ENCODE assay signal across 27 cellular contexts in the genomic region with DNA sequence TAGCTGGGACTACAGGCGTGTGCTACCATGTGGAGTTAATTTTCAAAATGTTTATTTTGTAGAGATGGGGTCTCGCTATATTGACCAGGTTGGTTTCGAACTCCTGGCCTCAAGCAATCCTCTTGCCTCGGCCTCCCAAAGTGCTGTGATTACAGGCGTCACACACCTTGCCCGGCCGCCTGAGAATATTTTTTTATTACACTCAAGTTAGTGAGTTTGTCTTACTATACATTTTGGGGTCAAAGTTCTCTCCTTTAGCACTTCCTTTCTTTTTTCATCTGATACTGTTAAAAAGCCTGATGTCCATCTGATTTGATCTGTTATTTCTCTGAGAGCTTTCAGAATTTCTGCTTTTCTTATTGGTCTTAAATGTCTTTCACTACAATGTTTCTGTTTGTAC.
"Had no signal": no experiment of that assay in that cellular context is flagged by ENCODE, and none has a peak within 500 bp of the region (broad histone marks: within the 10 kb centered on the region; RNA-seq: fewer than 3 reads in every experiment).

No MANE protein-coding gene starts in this region.

- H3K9me3 ChIP-seq: esophagus squamous epithelium, lower lobe of right lung, neutrophil, pancreas, right atrium auricular region, stomach, thyroid gland, vagina had no signal

- DNase-seq: cortex of kidney; dorsolateral prefrontal cortex; effector CD4-positive, alpha-beta T cell; erythroblast; esophagus squamous epithelium; foreskin melanocyte; hypothalamus; immature natural killer cell; islet precursor cell; kidney glomerular epithelial cell; left ventricle myocardium superior; lower lobe of right lung; naive B cell; pancreas; stimulated activated CD4-positive, alpha-beta T cell treated with anti-CD3 and anti-CD28 coated beads, Interleukin-2, amount 100 ng/mL, for 24 hours; stimulated activated CD4-positive, alpha-beta T cell treated with anti-CD3 and anti-CD28 coated beads, Interleukin-4, amount 100 ng/mL, for 24 hours; stimulated activated naive CD4-positive, alpha-beta T cell treated with Interleukin-2 at 50 U/mL for 16 hours; stomach; thyroid gland; trophoblast cell had no signal

- H3K36me3 Mint-ChIP-seq: natural killer cell treated with Interleukin-12 subunit alpha and Interleukin-12 subunit beta and Interleukin-15 and Interleukin-18, amount 100 ng/mL, for 72 hours had no signal

- H3K27me3 Mint-ChIP-seq: naive B cell; natural killer cell treated with Interleukin-12 subunit alpha and Interleukin-12 subunit beta and Interleukin-15 and Interleukin-18, amount 100 ng/mL, for 72 hours had no signal

- ATAC-seq: left ventricle myocardium superior; lower lobe of right lung; natural killer cell treated with Interleukin-12 subunit alpha and Interleukin-12 subunit beta and Interleukin-15 and Interleukin-18, amount 100 ng/mL, for 72 hours; pancreas; sciatic nerve; stimulated activated effector memory CD8-positive, alpha-beta T cell treated with anti-CD3 and anti-CD28 coated beads, Interleukin-12 subunit alpha, Interleukin-12 subunit beta, amount 100 ng/mL, for 72 hours had no signal

- H3K27me3 ChIP-seq: dorsolateral prefrontal cortex, esophagus squamous epithelium, neutrophil, pancreas, right atrium auricular region, stomach, thyroid gland, vagina had no signal

- H3K4me3 Mint-ChIP-seq: immature natural killer cell; naive B cell; natural killer cell treated with Interleukin-12 subunit alpha and Interleukin-12 subunit beta and Interleukin-15 and Interleukin-18, amount 100 ng/mL, for 72 hours; neural crest cell; stimulated activated effector memory CD8-positive, alpha-beta T cell treated with anti-CD3 and anti-CD28 coated beads, Interleukin-12 subunit alpha, Interleukin-12 subunit beta, amount 100 ng/mL, for 72 hours had no signal

- H3K27ac Mint-ChIP-seq: natural killer cell treated with Interleukin-12 subunit alpha and Interleukin-12 subunit beta and Interleukin-15 and Interleukin-18, amount 100 ng/mL, for 72 hours had no signal

- H3K9me3 Mint-ChIP-seq: immature natural killer cell; natural killer cell treated with Interleukin-12 subunit alpha and Interleukin-12 subunit beta and Interleukin-15 and Interleukin-18, amount 100 ng/mL, for 72 hours; neural crest cell; stimulated activated effector memory CD8-positive, alpha-beta T cell treated with anti-CD3 and anti-CD28 coated beads, Interleukin-12 subunit alpha, Interleukin-12 subunit beta, amount 100 ng/mL, for 72 hours had no signal

- H3K4me3 ChIP-seq: dorsolateral prefrontal cortex, esophagus squamous epithelium, lower lobe of right lung, pancreas, right atrium auricular region, stomach, thyroid gland, vagina had no signal

- FAIRE-seq: pancreas had no signal

- H3K4me1 ChIP-seq: esophagus squamous epithelium, lower lobe of right lung, pancreas, right atrium auricular region, stomach, thyroid gland, vagina had no signal

- H3K4me1 Mint-ChIP-seq: neural crest cell had no signal

- H3K27ac ChIP-seq: dorsolateral prefrontal cortex, esophagus squamous epithelium, lower lobe of right lung, pancreas, right atrium auricular region, stomach, thyroid gland, vagina had no signal
